8 cellular contexts compared by ENCODE assay signal in genomic region chr2:177553176-177553909, GRCh38.
DNase-seq lines count a peak whose midpoint lies in the region; ATAC-seq and TF ChIP-seq lines count a peak whose summit lies in the region.

No MANE protein-coding gene starts in this region.

- peak overlapping the region; percentile 94 for H3K9ac ChIP-seq in SK-N-MC (ENCODE audit: insufficient read length)

- peak overlapping the region; percentile 96 for H3K4me3 ChIP-seq in SK-N-MC
- H3K4me3 ChIP-seq in esophagus (ENCODE audit: low read depth in 1 of 2, low read length in 2 of 2), result peak overlapping the region; percentile 76 to 100

- H3K27ac Mint-ChIP-seq in activated naive CD4-positive, alpha-beta T cell treated with anti-CD3 and anti-CD28 coated beads, Interleukin-2, amount 50 U/mL, for 24 hours, result peak overlapping the region; percentile 99
- H3K27ac Mint-ChIP-seq in neural crest cell (ENCODE audit: unreplicated experiment), result peak overlapping the region; percentile 99

- peaks cover 5% of the 10 kb centered on the region for H3K9me3 Mint-ChIP-seq in activated naive CD4-positive, alpha-beta T cell treated with anti-CD3 and anti-CD28 coated beads, Interleukin-2, amount 50 U/mL, for 24 hours
- H3K9me3 Mint-ChIP-seq in neural crest cell, result peaks cover 12% of the 10 kb centered on the region

- H3K9me3 ChIP-seq in SK-N-MC (ENCODE audit: low read depth, low read length), result no peaks in the 10 kb centered on the region; the same call in 1 of the 2 replicates
- H3K9me3 ChIP-seq in esophagus (ENCODE audit: control insufficient read depth in 2 of 2, insufficient read depth in 1 of 2, low read depth in 1 of 2, low read length in 1 of 2), result no peaks in the 10 kb centered on the region

- H3K27me3 Mint-ChIP-seq in activated naive CD4-positive, alpha-beta T cell treated with anti-CD3 and anti-CD28 coated beads, Interleukin-2, amount 50 U/mL, for 24 hours, result peaks cover 1% of the 10 kb centered on the region
- no peaks in the 10 kb centered on the region for H3K27me3 Mint-ChIP-seq in neural crest cell (ENCODE audit: low read depth)

- peaks cover 10% of the 10 kb centered on the region for H3K4me1 Mint-ChIP-seq in activated naive CD4-positive, alpha-beta T cell treated with anti-CD3 and anti-CD28 coated beads, Interleukin-2, amount 50 U/mL, for 24 hours
- peaks cover 11% of the 10 kb centered on the region for H3K4me1 Mint-ChIP-seq in neural crest cell

- H3K27me3 ChIP-seq in esophagus (ENCODE audit: control insufficient read depth in 1 of 2, insufficient read depth in 2 of 2, low read length in 2 of 2), result no peaks in the 10 kb centered on the region

- H3K4me1 ChIP-seq in esophagus (ENCODE audit: control insufficient read depth in 2 of 2, insufficient read depth in 2 of 2, low read length in 1 of 2), result peaks cover 0 to 5% of the 10 kb centered on the region in 2 donors

- H3K36me3 ChIP-seq in SK-N-MC (ENCODE audit: insufficient read depth, low read length) (no peaks in the 10 kb centered on the region), esophagus (ENCODE audit: control insufficient read depth in 2 of 2, insufficient read depth in 2 of 2, low read length in 1 of 2) (no peaks in the 10 kb centered on the region)

- peak overlapping the region; percentile 96 for H3K4me3 Mint-ChIP-seq in activated naive CD4-positive, alpha-beta T cell treated with anti-CD3 and anti-CD28 coated beads, Interleukin-2, amount 50 U/mL, for 24 hours
- peak overlapping the region; percentile 97 for H3K4me3 Mint-ChIP-seq in neural crest cell

- TF ChIP-seq CTCF in neural crest cell (conservative IDR thresholded peaks at IDR 0.05), result no peak

- no peak for ATAC-seq in GM21528 (IDR thresholded peaks at IDR 0.05; ENCODE audit: low FRiP score, unreplicated experiment)

- H3K27ac ChIP-seq in SK-N-MC (peak overlapping the region; percentile 98), esophagus (ENCODE audit: low read depth in 2 of 2, low read length in 1 of 2) (peak overlapping the region; percentile 85 to 98)

- DNase-seq in activated naive CD4-positive, alpha-beta T cell treated with Interleukin-2 at 50 U/mL for 16 hours, result no peak
- no peak for DNase-seq in SK-N-MC (ENCODE audit: low read depth, low spot score)
- DNase-seq in neural crest cell (ENCODE audit: low read depth, low spot score), result no peak
- DNase-seq in activated effector memory CD4-positive, alpha-beta T cell treated with Interleukin-2 at 50 U/mL for 16 hours, result no peak
- no peak for DNase-seq in AG08396 (ENCODE audit: low spot score)

- 3 to 5% methylated on average over 17 of the region's 17 CpGs for WGBS in esophagus, 2 donors

- no peaks in the 10 kb centered on the region for H3K36me3 Mint-ChIP-seq in activated naive CD4-positive, alpha-beta T cell treated with anti-CD3 and anti-CD28 coated beads, Interleukin-2, amount 50 U/mL, for 24 hours
- H3K36me3 Mint-ChIP-seq in neural crest cell (ENCODE audit: low read depth), result peaks cover 10% of the 10 kb centered on the region
